ENCODE assay signal across 25 cellular contexts in the genomic region with DNA sequence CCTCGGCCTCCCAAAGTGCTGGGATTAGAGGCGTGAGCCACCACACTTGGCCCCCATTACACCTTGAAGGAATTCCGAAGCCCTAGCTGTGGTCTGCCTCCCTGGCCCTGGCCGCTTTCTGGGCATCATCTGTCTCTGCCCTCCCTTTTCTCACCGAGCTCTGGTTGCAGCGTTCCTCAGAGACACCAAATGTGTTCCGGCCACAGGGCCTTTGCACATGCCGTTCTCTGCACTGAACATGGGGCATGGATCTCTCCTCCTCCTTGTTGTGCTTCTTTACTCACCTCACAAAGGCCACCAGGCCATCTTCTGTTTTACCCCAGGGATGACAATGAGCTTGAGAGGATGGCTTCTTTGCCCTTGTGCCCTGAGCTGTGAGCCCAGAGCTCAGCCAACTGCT. TPM values are rescaled to one million over a fixed set of nuclear protein-coding genes. Genes with fewer than 3 reads are reported as not detected.
A peak's percentile ranks its signal among the peaks of the same experiment; 100 is the strongest.
DNase-seq lines count a peak whose midpoint lies in the region; ATAC-seq and TF ChIP-seq lines count a peak whose summit lies in the region.
"Had no signal": no experiment of that assay in that cellular context is flagged by ENCODE, and none has a peak within 500 bp of the region (broad histone marks: within the 10 kb centered on the region; RNA-seq: fewer than 3 reads in every experiment).

No MANE protein-coding gene starts in this region.

- no peak overlapping the region for H3K4me3 Mint-ChIP-seq in activated naive CD8-positive, alpha-beta T cell
- no peak overlapping the region for H3K4me3 Mint-ChIP-seq in activated naive CD8-positive, alpha-beta T cell treated with anti-CD3 and anti-CD28 coated beads, Interleukin-2, amount 50 U/mL, for 24 hours
- no peak overlapping the region for H3K4me3 Mint-ChIP-seq in HFFc6
- H3K4me3 Mint-ChIP-seq in activated naive CD8-positive, alpha-beta T cell treated with anti-CD3 and anti-CD28 coated beads for 36 hours, result no peak overlapping the region
- H3K4me3 Mint-ChIP-seq: nephron, type B pancreatic cell had no signal

- intact Hi-C loops in posterior vena cava (cut with DNase I), result loop anchor here in 1 of 2 donors (5.0 kb wide), 1 partner anchor 68 kb away; no protein-coding TSS in a partner anchor

- H3K9me3 Mint-ChIP-seq in activated naive CD8-positive, alpha-beta T cell (ENCODE audit: low read depth), result no peaks in the 10 kb centered on the region
- no peaks in the 10 kb centered on the region for H3K9me3 Mint-ChIP-seq in activated naive CD8-positive, alpha-beta T cell treated with anti-CD3 and anti-CD28 coated beads, Interleukin-2, amount 50 U/mL, for 24 hours
- peaks cover 8% of the 10 kb centered on the region for H3K9me3 Mint-ChIP-seq in HFFc6
- peaks cover 1% of the 10 kb centered on the region for H3K9me3 Mint-ChIP-seq in activated naive CD8-positive, alpha-beta T cell treated with anti-CD3 and anti-CD28 coated beads for 36 hours
- H3K9me3 Mint-ChIP-seq: type B pancreatic cell had no signal

- H3K36me3 Mint-ChIP-seq in activated naive CD8-positive, alpha-beta T cell, result no peaks in the 10 kb centered on the region
- no peaks in the 10 kb centered on the region for H3K36me3 Mint-ChIP-seq in activated naive CD8-positive, alpha-beta T cell treated with anti-CD3 and anti-CD28 coated beads, Interleukin-2, amount 50 U/mL, for 24 hours (ENCODE audit: low read depth)
- peaks cover 5% of the 10 kb centered on the region; the same call in 1 of the 2 replicates for H3K36me3 Mint-ChIP-seq in HFFc6 (ENCODE audit: low read depth)
- no peaks in the 10 kb centered on the region for H3K36me3 Mint-ChIP-seq in activated naive CD8-positive, alpha-beta T cell treated with anti-CD3 and anti-CD28 coated beads for 36 hours
- H3K36me3 Mint-ChIP-seq: type B pancreatic cell had no signal

- no peak for ATAC-seq in activated naive CD8-positive, alpha-beta T cell treated with anti-CD3 and anti-CD28 coated beads, Interleukin-2, amount 50 U/mL, for 24 hours
- ATAC-seq in HG03460 (IDR thresholded peaks at IDR 0.05; ENCODE audit: unreplicated experiment), result no peak
- ATAC-seq: pancreas, Right ventricle myocardium inferior had no signal

- peaks cover 46% of the 10 kb centered on the region for H3K4me1 Mint-ChIP-seq in activated naive CD8-positive, alpha-beta T cell (ENCODE audit: low read depth)
- H3K4me1 Mint-ChIP-seq in activated naive CD8-positive, alpha-beta T cell treated with anti-CD3 and anti-CD28 coated beads, Interleukin-2, amount 50 U/mL, for 24 hours, result peaks cover 40% of the 10 kb centered on the region
- peaks cover 39% of the 10 kb centered on the region for H3K4me1 Mint-ChIP-seq in HFFc6 (ENCODE audit: low read depth)
- peaks cover 28% of the 10 kb centered on the region for H3K4me1 Mint-ChIP-seq in activated naive CD8-positive, alpha-beta T cell treated with anti-CD3 and anti-CD28 coated beads for 36 hours
- H3K4me1 Mint-ChIP-seq: nephron had no signal

- no peak for TF ChIP-seq CTCF in HFFc6 (IDR thresholded peaks at IDR 0.05)

- H3K27me3 Mint-ChIP-seq in activated naive CD8-positive, alpha-beta T cell, result no peaks in the 10 kb centered on the region
- H3K27me3 Mint-ChIP-seq in activated naive CD8-positive, alpha-beta T cell treated with anti-CD3 and anti-CD28 coated beads, Interleukin-2, amount 50 U/mL, for 24 hours, result peaks cover 2% of the 10 kb centered on the region
- H3K27me3 Mint-ChIP-seq in HFFc6 (ENCODE audit: insufficient read depth), result peaks cover 12% of the 10 kb centered on the region
- H3K27me3 Mint-ChIP-seq in activated naive CD8-positive, alpha-beta T cell treated with anti-CD3 and anti-CD28 coated beads for 36 hours, result no peaks in the 10 kb centered on the region
- H3K27me3 Mint-ChIP-seq: type B pancreatic cell had no signal

- peak overlapping the region; percentile 64 for H3K27ac Mint-ChIP-seq in activated naive CD8-positive, alpha-beta T cell
- H3K27ac Mint-ChIP-seq in activated naive CD8-positive, alpha-beta T cell treated with anti-CD3 and anti-CD28 coated beads, Interleukin-2, amount 50 U/mL, for 24 hours, result no peak overlapping the region
- H3K27ac Mint-ChIP-seq in HFFc6, result peak overlapping the region; percentile 95
- H3K27ac Mint-ChIP-seq in activated naive CD8-positive, alpha-beta T cell treated with anti-CD3 and anti-CD28 coated beads for 36 hours, result peak overlapping the region; percentile 7
- H3K27ac Mint-ChIP-seq: nephron, type B pancreatic cell had no signal

- no peak for DNase-seq in activated naive CD8-positive, alpha-beta T cell treated with anti-CD3 and anti-CD28 coated beads, Interleukin-2, amount 50 U/mL, for 24 hours
- DNase-seq in HFFc6 (no peak), posterior vena cava (ENCODE audit: low spot score) (peak; percentile 53), GM19238 (ENCODE audit: insufficient read length, low spot score) (no peak)
- no peak for DNase-seq in activated naive CD8-positive, alpha-beta T cell treated with anti-CD3 and anti-CD28 coated beads for 36 hours
- DNase-seq: activated effector memory CD4-positive, alpha-beta T cell treated with Interleukin-2 at 50 U/mL for 16 hours; islet precursor cell; NCI-H1092; NCI-H1694 treated with DMSO at 0.1 percent for 48 hours; pancreas; stimulated activated CD4-positive, alpha-beta T cell treated with anti-CD3 and anti-CD28 coated beads, Interleukin-2, amount 100 ng/mL, for 48 hours; T-helper 9 cell; WERI-Rb-1 had no signal

RNA-seq across cellular contexts. Expression of gene CA6, which starts 39.3 kb away (rescaled TPM):
- total RNA-seq in HFFc6 (2021; fragmentation: NEBNext Ultra II Directional; extraction: Animal tissue kit (Norgen Biotek cat#: 25700)), result not detected
- total RNA-seq in activated naive CD8-positive, alpha-beta T cell treated with anti-CD3 and anti-CD28 coated beads for 36 hours, result 10 to 100 TPM; 12.3 to 13.7 TPM
- total RNA-seq in posterior vena cava, result not detected
- total RNA-seq: breast epithelium, epithelial cell of proximal tubule, NCI-H460, OCI-LY7, pancreas, subcutaneous adipose tissue had no signal

RNA-seq across cellular contexts. Expression of gene SLC2A7, which starts 41.2 kb away (rescaled TPM):
- not detected for total RNA-seq in HFFc6 (2021; fragmentation: NEBNext Ultra II Directional; extraction: Animal tissue kit (Norgen Biotek cat#: 25700))
- under 1 TPM in 1 of 2 experiments, not detected in 1; 0.14 TPM for total RNA-seq in activated naive CD8-positive, alpha-beta T cell treated with anti-CD3 and anti-CD28 coated beads for 36 hours
- total RNA-seq in posterior vena cava, result not detected
- total RNA-seq: breast epithelium, epithelial cell of proximal tubule, lower leg skin, mononuclear cell, NCI-H460, OCI-LY7, pancreas, Right ventricle myocardium inferior, subcutaneous adipose tissue had no signal

Comparison
In these comparisons a context has a peak if more than half of its experiments do, and no peak if none do; other contexts are left out.
1. RNA of gene CA6, which starts 39.3 kb away (total RNA-seq): 12.3 to 13.7 TPM in activated naive CD8-positive, alpha-beta T cell treated with anti-CD3 and anti-CD28 coated beads for 36 hours; not detected in HFFc6 and not detected in posterior vena cava; every median in the first group is over 10 times any median in the second.